29 cellular contexts compared by ENCODE assay signal in genomic region chr2:84776011-84776410, GRCh38.
DNase-seq lines count a peak whose midpoint lies in the region; ATAC-seq, FAIRE-seq and TF ChIP-seq lines count a peak whose summit lies in the region.
"Had no signal": no experiment of that assay in that cellular context is flagged by ENCODE, and none has a peak within 500 bp of the region (broad histone marks: within the 10 kb centered on the region; RNA-seq: fewer than 3 reads in every experiment).

No MANE protein-coding gene starts in this region.

- H3K27me3 ChIP-seq in MG63 (no peaks in the 10 kb centered on the region), mammary epithelial cell (ENCODE audit: insufficient read depth, low read length) (no peaks in the 10 kb centered on the region)
- H3K27me3 ChIP-seq: gastroesophageal sphincter, neutrophil had no signal

- TF ChIP-seq CTCF in mammary epithelial cell (conservative IDR thresholded peaks at IDR 0.05 in 1 of 2, IDR thresholded peaks at IDR 0.05 in 1 of 2; ENCODE audit: extremely low read depth in 1 of 2, insufficient read depth in 1 of 2, low read depth in 1 of 2, low read length in 2 of 2), result no peak

- H3K4me1 ChIP-seq in mammary epithelial cell (ENCODE audit: insufficient read depth, low read length), result no peaks in the 10 kb centered on the region
- H3K4me1 ChIP-seq: gastroesophageal sphincter, prostate gland had no signal

- H4K20me1 ChIP-seq in mammary epithelial cell (ENCODE audit: insufficient read depth, low read length), result no peaks in the 10 kb centered on the region

- no peak overlapping the region for H3K27ac ChIP-seq in mammary epithelial cell (ENCODE audit: insufficient read depth, low read depth, low read length)
- H3K27ac ChIP-seq: gastroesophageal sphincter, neutrophil, prostate gland had no signal

- H3K9me3 ChIP-seq in MG63 (peaks cover 24% of the 10 kb centered on the region), mammary epithelial cell (replicated peaks; ENCODE audit: insufficient read depth, low read length) (peaks cover 2% of the 10 kb centered on the region)
- H3K9me3 ChIP-seq: neutrophil, prostate gland had no signal

- DNase-seq in H54 (ENCODE audit: insufficient read length, low spot score) (no peak), MG63 (peak; percentile 47), mammary epithelial cell (peak; percentile 9), iris pigment epithelial cell (ENCODE audit: low read depth) (peak; percentile 14), cardiac septum (ENCODE audit: low spot score) (no peak)
- DNase-seq: activated CD4-positive, alpha-beta T cell treated with anti-CD3 and anti-CD28 coated beads for 4 hours; activated naive CD4-positive, alpha-beta T cell; activated T-cell treated with anti-CD3 and anti-CD28 coated beads, Interleukin-2, amount 50 U/mL, for 1 hour; CD4-positive, CD25-positive, alpha-beta regulatory T cell; effector CD8-positive, alpha-beta T cell; hippocampal formation; immature natural killer cell; left ventricle myocardium superior; NCI-H1417; NCI-H2029 treated with DMSO at 0.1 percent for 48 hours; NCI-H345; stimulated activated CD4-positive, alpha-beta T cell treated with anti-CD3 and anti-CD28 coated beads, Interleukin-15, amount 100 ng/mL, for 24 hours; stimulated activated naive CD4-positive, alpha-beta T cell had no signal

- TF ChIP-seq POLR2A in H54 (IDR thresholded peaks at IDR 0.05; ENCODE audit: low read depth, low read length), result no peak

- no peaks in the 10 kb centered on the region for H3K79me2 ChIP-seq in mammary epithelial cell (ENCODE audit: insufficient read depth, low read length)

- in situ Hi-C loops in mammary epithelial cell (cut with MboI; ENCODE audit: low sequenced_read_pairs in 2 of 2), result no loop called here

- intact Hi-C loops in mammary epithelial cell (cut with micrococcal nuclease) (no loop called here), cardiac septum (cut with DNase I) (no loop called here)

- no peak overlapping the region for H3K4me2 ChIP-seq in mammary epithelial cell (ENCODE audit: insufficient read depth, low read depth, low read length)
- H3K4me2 ChIP-seq: GM23338 had no signal

- H3K36me3 ChIP-seq in MG63 (no peaks in the 10 kb centered on the region), mammary epithelial cell (ENCODE audit: insufficient read depth, low read length) (no peaks in the 10 kb centered on the region)
- H3K36me3 ChIP-seq: gastroesophageal sphincter, neutrophil, prostate gland had no signal

- CTCF ChIA-PET in mammary epithelial cell (lab: Charles Lee; ENCODE audit: low non-redundant PET), result no interaction called here

- ATAC-seq in HG03342 (IDR thresholded peaks at IDR 0.05; ENCODE audit: unreplicated experiment) (no peak), GM21737 (IDR thresholded peaks at IDR 0.05; ENCODE audit: unreplicated experiment) (no peak)
- ATAC-seq: gastroesophageal sphincter, GM23338, left ventricle myocardium superior, SK-N-SH treated with all-trans-retinoic acid at 6 μM for 48 hours had no signal

- no peak overlapping the region for H2AFZ ChIP-seq in mammary epithelial cell (ENCODE audit: low read depth, low read length)
- H2AFZ ChIP-seq: GM23338 had no signal

- H3K4me3 ChIP-seq in MG63, result no peak overlapping the region
- H3K4me3 ChIP-seq in mammary epithelial cell (replicated peaks in 1 of 3; ENCODE audit: insufficient read depth in 1 of 3, low read depth in 2 of 3, low read length in 3 of 3), result no peak overlapping the region
- H3K4me3 ChIP-seq: gastroesophageal sphincter, GM23338, prostate gland had no signal

- no TSS peak for BruUV-seq in mammary epithelial cell (replicated peaks; lab: Mats Ljungman, UMichigan)

- FAIRE-seq in H54 (lab: Jason Lieb, UNC), result peak; percentile 81
- FAIRE-seq: colon, D721Med, GM12892, urothelium cell line had no signal

- 15% methylated on average over 1 of the region's 1 CpG for WGBS in mammary epithelial cell (ENCODE audit: low coverage, missing lambda C conversion rate)

- H3K9ac ChIP-seq in mammary epithelial cell (ENCODE audit: insufficient read depth, low read length), result no peak overlapping the region

- dilution Hi-C loops in mammary epithelial cell (cut with HindIII; ENCODE audit: low sequenced_read_pairs), result no loop called here

Comparison
In these comparisons a context has a peak if more than half of its experiments do, and no peak if none do; other contexts are left out.
1. DNase-seq: peak in MG63 (single experiment), mammary epithelial cell (single experiment) and iris pigment epithelial cell (single experiment); none in H54 (single experiment) and cardiac septum (single experiment).